Comparison of ENCODE assay signal across 8 cellular contexts in genomic region chr6:168865-169455, GRCh38.
DNase-seq lines count a peak whose midpoint lies in the region; ATAC-seq and FAIRE-seq lines count a peak whose summit lies in the region.

No MANE protein-coding gene starts in this region.

- in situ Hi-C loops in G401 (cut with HindIII; ENCODE audit: low sequenced_read_pairs): no loop called here

- intact Hi-C loops in head of caudate nucleus (cut with DNase I): no loop called here

- DNase-seq in G401 (ENCODE audit: low spot score) (peak; percentile 68), M059J (ENCODE audit: low read depth) (peak; percentile 66), glomerular endothelial cell (ENCODE audit: extremely low read depth, low read depth, low spot score) (peak; percentile 27), smooth muscle cell of the brain vasculature (ENCODE audit: low read depth, low spot score) (peak; percentile 13), head of caudate nucleus (no peak)

- peak; percentile 90 for FAIRE-seq in TTC549 (lab: Jason Lieb, UNC)

- no peak for ATAC-seq in HG02840 (IDR thresholded peaks at IDR 0.05; ENCODE audit: low FRiP score, unreplicated experiment)
- ATAC-seq in GM18909 (IDR thresholded peaks at IDR 0.05; ENCODE audit: poor library complexity, unreplicated experiment): no peak

Comparison
In these comparisons a context has a peak if more than half of its experiments do, and no peak if none do; other contexts are left out.
1. DNase-seq: peak in G401 (single experiment), M059J (single experiment), glomerular endothelial cell (single experiment) and smooth muscle cell of the brain vasculature (single experiment); none in head of caudate nucleus (0 of 42).